35 cellular contexts compared by ENCODE assay signal in the genomic region with DNA sequence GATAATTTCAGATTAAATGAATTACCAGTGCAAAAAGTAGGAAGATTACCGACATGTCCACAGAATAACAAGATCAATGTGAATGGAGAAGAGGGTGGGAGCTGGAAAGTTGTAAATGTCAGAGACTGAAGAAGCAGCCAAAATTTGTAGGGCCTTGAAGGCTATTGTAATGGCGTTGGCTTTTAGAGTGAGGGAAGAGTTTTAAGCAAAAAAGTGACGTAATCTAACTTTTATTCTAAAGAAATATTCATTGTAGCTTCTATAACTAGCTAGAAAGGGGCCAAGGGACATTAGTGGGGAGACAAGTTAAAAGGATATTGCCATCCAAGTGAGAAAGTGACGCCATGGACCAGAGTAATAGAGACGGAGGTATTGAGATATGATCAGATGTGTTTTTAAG.
DNase-seq lines count a peak whose midpoint lies in the region; ATAC-seq, FAIRE-seq and TF ChIP-seq lines count a peak whose summit lies in the region.
"Had no signal": no experiment of that assay in that cellular context is flagged by ENCODE, and none has a peak within 500 bp of the region (broad histone marks: within the 10 kb centered on the region; RNA-seq: fewer than 3 reads in every experiment).

No MANE protein-coding gene starts in this region.

- H3K4me2 ChIP-seq in HepG2 (ENCODE audit: low read depth, low read length) (no peak overlapping the region), GM12878 (ENCODE audit: control insufficient read depth, insufficient read depth) (no peak overlapping the region), osteoblast (ENCODE audit: insufficient read depth, low read length) (no peak overlapping the region)
- H3K4me2 ChIP-seq: A549; BLaER1; BLaER1 treated with 17β-estradiol and CSF1 and Interleukin-3, amounts not matched to agents 10 nM and 100 nM had no signal

- peaks cover 18% of the 10 kb centered on the region for H3K9me3 ChIP-seq in HepG2 (ENCODE audit: low read length)
- H3K9me3 ChIP-seq in right lobe of liver: no peaks in the 10 kb centered on the region
- no peaks in the 10 kb centered on the region for H3K9me3 ChIP-seq in GM12878 (replicated peaks; ENCODE audit: control insufficient read depth, insufficient read depth, low read length)
- H3K9me3 ChIP-seq in osteoblast (ENCODE audit: low read depth, low read length): no peaks in the 10 kb centered on the region
- H3K9me3 ChIP-seq: A549; BE2C; BLaER1; BLaER1 treated with 17β-estradiol and CSF1 and Interleukin-3, amounts not matched to agents 10 nM and 100 nM; Caco-2 had no signal

- TF ChIP-seq RAD21 in HepG2 (CRISPR knock-in tag; IDR thresholded peaks at IDR 0.05): no peak
- TF ChIP-seq RAD21 in GM12878 (IDR thresholded peaks at IDR 0.05; ENCODE audit: insufficient read depth, low read depth, low read length): no peak

- H2AFZ ChIP-seq in HepG2 (ENCODE audit: low read length) (no peak overlapping the region), GM12878 (ENCODE audit: control insufficient read depth, low read depth, low read length) (no peak overlapping the region), osteoblast (ENCODE audit: low read length) (no peak overlapping the region)

- no peak for ATAC-seq in HepG2
- no peak for ATAC-seq in right lobe of liver
- ATAC-seq in GM12878: no peak
- ATAC-seq in stimulated activated effector memory CD8-positive, alpha-beta T cell treated with anti-CD3 and anti-CD28 coated beads, Interleukin-12 subunit alpha, Interleukin-12 subunit beta, amount 100 ng/mL, for 72 hours: no peak
- ATAC-seq in GM21619 (IDR thresholded peaks at IDR 0.05; ENCODE audit: unreplicated experiment): no peak
- ATAC-seq: A549; CD8-positive, alpha-beta T cell had no signal

- no peaks in the 10 kb centered on the region for H3K4me1 Mint-ChIP-seq in stimulated activated effector memory CD8-positive, alpha-beta T cell treated with anti-CD3 and anti-CD28 coated beads, Interleukin-12 subunit alpha, Interleukin-12 subunit beta, amount 100 ng/mL, for 72 hours
- H3K4me1 Mint-ChIP-seq: B cell; CD14-positive monocyte; CD4-positive, alpha-beta memory T cell; CD4-positive, CD25-positive, alpha-beta regulatory T cell; CD8-positive, alpha-beta memory T cell had no signal

- H3K27ac ChIP-seq in HepG2 (ENCODE audit: extremely low read length, insufficient read depth, low read length) (no peak overlapping the region), right lobe of liver (no peak overlapping the region), GM12878 (ENCODE audit: control insufficient read depth, insufficient read depth) (no peak overlapping the region), osteoblast (ENCODE audit: low read depth, low read length) (no peak overlapping the region)
- H3K27ac ChIP-seq: 22Rv1; A549; BLaER1; BLaER1 treated with 17β-estradiol and CSF1 and Interleukin-3, amounts not matched to agents 10 nM and 100 nM; C4-2B had no signal

- no TSS peak for BruUV-seq in HepG2 (replicated peaks; lab: Mats Ljungman, UMichigan)
- BruUV-seq in GM12878 (replicated peaks; lab: Mats Ljungman, UMichigan): no TSS peak

- CTCF ChIA-PET in HepG2 (lab: Yijun Ruan, JAX; ENCODE audit: low intra/inter-chr PET ratio, low total read pairs): no interaction called here
- CTCF ChIA-PET in GM12878 (lab: Yijun Ruan, JAX): no interaction called here

- H3K9ac ChIP-seq in HepG2 (ENCODE audit: insufficient read depth, low read depth, low read length) (no peak overlapping the region), GM12878 (ENCODE audit: control insufficient read depth, insufficient read depth, low read length) (no peak overlapping the region)
- H3K9ac ChIP-seq: BLaER1; BLaER1 treated with 17β-estradiol and CSF1 and Interleukin-3, amounts not matched to agents 10 nM and 100 nM had no signal

- no peaks in the 10 kb centered on the region for H3K36me3 Mint-ChIP-seq in stimulated activated effector memory CD8-positive, alpha-beta T cell treated with anti-CD3 and anti-CD28 coated beads, Interleukin-12 subunit alpha, Interleukin-12 subunit beta, amount 100 ng/mL, for 72 hours
- H3K36me3 Mint-ChIP-seq: CD14-positive monocyte; CD4-positive, alpha-beta memory T cell; CD4-positive, CD25-positive, alpha-beta regulatory T cell; CD8-positive, alpha-beta memory T cell; CD8-positive, alpha-beta T cell had no signal

- TF ChIP-seq CTCF in HepG2 (CRISPR knock-in tag; IDR thresholded peaks at IDR 0.05) (no peak), right lobe of liver (IDR thresholded peaks at IDR 0.05) (no peak), GM12878 (IDR thresholded peaks at IDR 0.05 in 2 of 3, conservative IDR thresholded peaks at IDR 0.05 in 1 of 3; ENCODE audit: control insufficient read depth in 2 of 3, extremely low read depth in 1 of 3, insufficient read depth in 1 of 3, low read depth in 3 of 3, low read length in 3 of 3) (no peak), osteoblast (IDR thresholded peaks at IDR 0.05; ENCODE audit: extremely low read depth, low read depth, low read length) (no peak)

- POLR2A ChIA-PET in HepG2 (lab: Yijun Ruan, JAX): no interaction called here
- POLR2A ChIA-PET in GM12878 (lab: Charles Lee): no interaction called here

- intact Hi-C loops in HepG2 (cut with micrococcal nuclease; ENCODE audit: unreplicated experiment) (no loop called here), right lobe of liver (cut with DNase I) (no loop called here), GM12878 (cut with micrococcal nuclease; ENCODE audit: unreplicated experiment) (no loop called here)

- no peak for TF ChIP-seq EP300 in HepG2 (IDR thresholded peaks at IDR 0.05; ENCODE audit: low read depth in 2 of 2, low read length in 2 of 2)
- TF ChIP-seq EP300 in HepG2 (CRISPR knock-in tag; IDR thresholded peaks at IDR 0.05; ENCODE audit: borderline replicate concordance): no peak
- no peak for TF ChIP-seq EP300 in GM12878 (IDR thresholded peaks at IDR 0.05; ENCODE audit: borderline replicate concordance in 1 of 2, control insufficient read depth in 1 of 2, low read depth in 2 of 2, low read length in 2 of 2)

- H3K4me3 ChIP-seq in HepG2 (replicated peaks in 1 of 3; ENCODE audit: insufficient read depth in 1 of 3, low read depth in 2 of 3, low read length in 3 of 3) (no peak overlapping the region), right lobe of liver (no peak overlapping the region), GM12878 (no peak overlapping the region), osteoblast (ENCODE audit: insufficient read depth, low read length) (no peak overlapping the region)
- H3K4me3 ChIP-seq: A549; BLaER1; BLaER1 treated with 17β-estradiol and CSF1 and Interleukin-3, amounts not matched to agents 10 nM and 100 nM had no signal

- RAD21 ChIA-PET in GM12878 (lab: Charles Lee; ENCODE audit: unreplicated experiment): no interaction called here

- no peaks in the 10 kb centered on the region for H4K20me1 ChIP-seq in HepG2 (ENCODE audit: insufficient read depth, low read length)
- H4K20me1 ChIP-seq in GM12878 (ENCODE audit: control insufficient read depth, insufficient read depth): no peaks in the 10 kb centered on the region
- H4K20me1 ChIP-seq in osteoblast (ENCODE audit: insufficient read depth, low read length): no peaks in the 10 kb centered on the region
- H4K20me1 ChIP-seq: BLaER1; BLaER1 treated with 17β-estradiol and CSF1 and Interleukin-3, amounts not matched to agents 10 nM and 100 nM had no signal

- H3K27ac Mint-ChIP-seq in stimulated activated effector memory CD8-positive, alpha-beta T cell treated with anti-CD3 and anti-CD28 coated beads, Interleukin-12 subunit alpha, Interleukin-12 subunit beta, amount 100 ng/mL, for 72 hours: no peak overlapping the region
- H3K27ac Mint-ChIP-seq: B cell; CD14-positive monocyte; CD4-positive, alpha-beta memory T cell; CD4-positive, alpha-beta T cell; CD4-positive, CD25-positive, alpha-beta regulatory T cell; CD8-positive, alpha-beta memory T cell; CD8-positive, alpha-beta T cell had no signal

- DNase-seq in HepG2 (ENCODE audit: low spot score) (no peak), right lobe of liver (no peak), GM12878 (ENCODE audit: low read depth, low spot score) (no peak), osteoblast (ENCODE audit: insufficient read length, low spot score, missing footprints) (peak; percentile 2)
- DNase-seq in stimulated activated effector memory CD8-positive, alpha-beta T cell treated with anti-CD3 and anti-CD28 coated beads, Interleukin-12 subunit alpha, Interleukin-12 subunit beta, amount 100 ng/mL, for 72 hours (ENCODE audit: low spot score in 2 of 2): no peak
- DNase-seq: 8988T; ACHN; AML-193; BE2C; C1 segment of cervical spinal cord; Caco-2; Calu3; CD4-positive, alpha-beta memory T cell; CD4-positive, alpha-beta T cell; CD4-positive, CD25-positive, alpha-beta regulatory T cell; CD8-positive, alpha-beta memory T cell; CD8-positive, alpha-beta T cell; COR-L47; DMS 273 treated with DMSO at 0.1 percent for 48 hours; DMS153; DMS53; DMS79; DMS79 treated with DMSO at 0.1 percent for 48 hours; DND-41; EL had no signal

- in situ Hi-C loops in HepG2 (cut with HindIII; ENCODE audit: extremely low pct_ligation_motif_present, low pct_unique_long_range_greater_than_20kb) (no loop called here), GM12878 (cut with MboI) (no loop called here)

- SMC1A ChIA-PET in GM12878 (lab: Charles Lee; ENCODE audit: uncharacterized antibody, unreplicated experiment): interaction anchor here (1.0 to 1.4 kb wide), 3 partner anchors 9 to 195 kb away, joined by 3 to 4 read pairs (median 4); no protein-coding TSS in a partner anchor

- H3K36me3 ChIP-seq in HepG2 (replicated peaks in 1 of 2; ENCODE audit: control insufficient read depth in 1 of 2, insufficient read depth in 2 of 2, low read length in 2 of 2) (no peaks in the 10 kb centered on the region), right lobe of liver (no peaks in the 10 kb centered on the region), GM12878 (ENCODE audit: control insufficient read depth in 2 of 2, insufficient read depth in 2 of 2, low read length in 1 of 2) (no peaks in the 10 kb centered on the region), osteoblast (ENCODE audit: insufficient read depth, low read length) (no peaks in the 10 kb centered on the region)
- H3K36me3 ChIP-seq: BE2C; BLaER1; BLaER1 treated with 17β-estradiol and CSF1 and Interleukin-3, amounts not matched to agents 10 nM and 100 nM had no signal

- H3K4me3 Mint-ChIP-seq in stimulated activated effector memory CD8-positive, alpha-beta T cell treated with anti-CD3 and anti-CD28 coated beads, Interleukin-12 subunit alpha, Interleukin-12 subunit beta, amount 100 ng/mL, for 72 hours: no peak overlapping the region
- H3K4me3 Mint-ChIP-seq: B cell; CD14-positive monocyte; CD4-positive, alpha-beta memory T cell; CD4-positive, alpha-beta T cell; CD4-positive, CD25-positive, alpha-beta regulatory T cell; CD8-positive, alpha-beta memory T cell; CD8-positive, alpha-beta T cell had no signal

- no peak for TF ChIP-seq POLR2A in HepG2 (IDR thresholded peaks at IDR 0.05; ENCODE audit: insufficient read depth in 1 of 2, low read depth in 2 of 2, low read length in 2 of 2)
- TF ChIP-seq POLR2A in right lobe of liver (IDR thresholded peaks at IDR 0.05): no peak
- TF ChIP-seq POLR2A in GM12878 (IDR thresholded peaks at IDR 0.05; ENCODE audit: low read depth, low read length): no peak

- H3K27me3 ChIP-seq in HepG2 (ENCODE audit: control insufficient read depth in 1 of 2, insufficient read depth in 2 of 2, low read length in 2 of 2) (no peaks in the 10 kb centered on the region), right lobe of liver (no peaks in the 10 kb centered on the region), GM12878 (replicated peaks in 1 of 2; ENCODE audit: control insufficient read depth in 2 of 2, insufficient read depth in 2 of 2, low read length in 1 of 2) (no peaks in the 10 kb centered on the region), osteoblast (ENCODE audit: insufficient read depth, low read length) (no peaks in the 10 kb centered on the region)
- H3K27me3 ChIP-seq: BE2C; BLaER1; BLaER1 treated with 17β-estradiol and CSF1 and Interleukin-3, amounts not matched to agents 10 nM and 100 nM had no signal

- FAIRE-seq in HepG2 (lab: Jason Lieb, UNC): no peak
- no peak for FAIRE-seq in GM12878 (lab: Jason Lieb, UNC)
- FAIRE-seq: A204.1, A549, D721Med had no signal

- WGBS in HepG2 (ENCODE audit: low lambda C conversion rate): 12% methylated on average over 5 of the region's 5 CpGs
- WGBS in right lobe of liver (ENCODE audit: insufficient coverage, low coverage, low lambda C conversion rate, missing lambda C conversion rate): 32% methylated on average over 5 of the region's 5 CpGs
- under 1% methylated on average over 5 of the region's 5 CpGs for WGBS in GM12878 (ENCODE audit: insufficient coverage, insufficient replicate concordance, low lambda C conversion rate, missing lambda C conversion rate)

- no peaks in the 10 kb centered on the region for H3K4me1 ChIP-seq in HepG2 (ENCODE audit: insufficient read depth, low read length)
- H3K4me1 ChIP-seq in right lobe of liver: no peaks in the 10 kb centered on the region
- H3K4me1 ChIP-seq in GM12878 (ENCODE audit: control insufficient read depth, insufficient read depth, low read length): no peaks in the 10 kb centered on the region
- no peaks in the 10 kb centered on the region for H3K4me1 ChIP-seq in osteoblast (ENCODE audit: insufficient read depth, low read length)
- H3K4me1 ChIP-seq: A549, BE2C, BLaER1 had no signal

- H3K9me3 Mint-ChIP-seq in stimulated activated effector memory CD8-positive, alpha-beta T cell treated with anti-CD3 and anti-CD28 coated beads, Interleukin-12 subunit alpha, Interleukin-12 subunit beta, amount 100 ng/mL, for 72 hours: peaks cover 8% of the 10 kb centered on the region
- H3K9me3 Mint-ChIP-seq: CD4-positive, alpha-beta T cell; CD8-positive, alpha-beta T cell had no signal

- H3K79me2 ChIP-seq in HepG2 (ENCODE audit: insufficient read depth, low read length): no peaks in the 10 kb centered on the region
- no peaks in the 10 kb centered on the region for H3K79me2 ChIP-seq in GM12878 (ENCODE audit: control insufficient read depth, insufficient read depth, low read length)
- H3K79me2 ChIP-seq in osteoblast (ENCODE audit: insufficient read depth, low read length): no peaks in the 10 kb centered on the region
